Comparison of ENCODE assay signal across 8 cellular contexts in genomic region chr17:42798011-42798382, GRCh38. TPM values are rescaled to one million over a fixed set of nuclear protein-coding genes. Genes with fewer than 3 reads are reported as not detected.
DNase-seq lines count a peak whose midpoint lies in the region; ATAC-seq, FAIRE-seq and TF ChIP-seq lines count a peak whose summit lies in the region.

No MANE protein-coding gene starts in this region.

- no TSS peak for BruUV-seq in HepG2 (replicated peaks; lab: Mats Ljungman, UMichigan)

- TF ChIP-seq EP300 in HepG2 (IDR thresholded peaks at IDR 0.05; ENCODE audit: low read depth in 2 of 2, low read length in 2 of 2) (no peak), HepG2 (CRISPR knock-in tag; IDR thresholded peaks at IDR 0.05; ENCODE audit: borderline replicate concordance) (no peak)

- H3K36me3 Mint-ChIP-seq in activated CD4-positive, alpha-beta T cell treated with anti-CD3 and anti-CD28 coated beads, Interleukin-2, amount 10 ng/mL, durations not matched to agents 24 days and 14 days (ENCODE audit: low read depth) = peaks cover 10% of the 10 kb centered on the region

- H3K27ac ChIP-seq in adrenal gland (peak overlapping the region in 1 of 5 donors; percentile 25), HepG2 (ENCODE audit: extremely low read length, insufficient read depth, low read length) (peak overlapping the region; percentile 88), thymus (ENCODE audit: low read depth) (no peak overlapping the region)

- H3K79me2 ChIP-seq in HepG2 (ENCODE audit: insufficient read depth, low read length) = peaks cover 19% of the 10 kb centered on the region

- no peak for TF ChIP-seq RAD21 in HepG2 (CRISPR knock-in tag; IDR thresholded peaks at IDR 0.05)

- H3K4me1 Mint-ChIP-seq in activated CD4-positive, alpha-beta T cell treated with anti-CD3 and anti-CD28 coated beads, Interleukin-2, amount 10 ng/mL, durations not matched to agents 24 days and 14 days = peaks cover 16% of the 10 kb centered on the region

- no peaks in the 10 kb centered on the region for H4K20me1 ChIP-seq in HepG2 (ENCODE audit: insufficient read depth, low read length)

- H3K4me2 ChIP-seq in HepG2 (ENCODE audit: low read depth, low read length) = peak overlapping the region; percentile 100

- 12 to 22% (median 14%) methylated on average over 10 of the region's 10 CpGs for WGBS in adrenal gland, 4 donors
- WGBS in HepG2 (ENCODE audit: low lambda C conversion rate) = under 1% methylated on average over 10 of the region's 10 CpGs
- 29% methylated on average over 10 of the region's 10 CpGs for WGBS in thymus

- no peak for FAIRE-seq in HepG2 (lab: Jason Lieb, UNC)

- TF ChIP-seq POLR2A in adrenal gland (IDR thresholded peaks at IDR 0.05) = no peak
- TF ChIP-seq POLR2A in HepG2 (IDR thresholded peaks at IDR 0.05; ENCODE audit: insufficient read depth in 1 of 2, low read depth in 2 of 2, low read length in 2 of 2) = no peak

- H3K27me3 ChIP-seq in adrenal gland (no peaks in the 10 kb centered on the region), HepG2 (ENCODE audit: control insufficient read depth in 1 of 2, insufficient read depth in 2 of 2, low read length in 2 of 2) (no peaks in the 10 kb centered on the region; a peak in 2 of 5 replicates), thymus (ENCODE audit: control insufficient read depth, insufficient read depth) (no peaks in the 10 kb centered on the region)

- no peak overlapping the region for H2AFZ ChIP-seq in HepG2 (ENCODE audit: low read length)

- H3K4me1 ChIP-seq in adrenal gland (replicated peaks in 1 of 2) = peaks cover 12 to 14% of the 10 kb centered on the region in 2 donors
- peaks cover 51% of the 10 kb centered on the region for H3K4me1 ChIP-seq in HepG2 (ENCODE audit: insufficient read depth, low read length)
- H3K4me1 ChIP-seq in thymus (ENCODE audit: control insufficient read depth, insufficient read depth, low read length) = peaks cover 10% of the 10 kb centered on the region

- no peaks in the 10 kb centered on the region for H3K9me3 ChIP-seq in adrenal gland (replicated peaks in 1 of 3)
- H3K9me3 ChIP-seq in HepG2 (ENCODE audit: low read length) = no peaks in the 10 kb centered on the region
- no peaks in the 10 kb centered on the region for H3K9me3 ChIP-seq in thymus (ENCODE audit: control insufficient read depth)

- CTCF ChIA-PET in HepG2 (lab: Yijun Ruan, JAX; ENCODE audit: low intra/inter-chr PET ratio, low total read pairs) = no interaction called here

- in situ Hi-C loops in HepG2 (cut with HindIII; ENCODE audit: extremely low pct_ligation_motif_present, low pct_unique_long_range_greater_than_20kb) = no loop called here

- peak overlapping the region; percentile 64 to 84 (median 70) for H3K4me3 ChIP-seq in adrenal gland
- H3K4me3 ChIP-seq in HepG2 (replicated peaks in 1 of 3; ENCODE audit: insufficient read depth in 1 of 3, low read depth in 2 of 3, low read length in 3 of 3) = peak overlapping the region; percentile 88 to 94 (median 94)
- H3K4me3 ChIP-seq in thymus (ENCODE audit: low read length) = peak overlapping the region; percentile 95

- H3K9me3 Mint-ChIP-seq in activated CD4-positive, alpha-beta T cell treated with anti-CD3 and anti-CD28 coated beads, Interleukin-2, amount 10 ng/mL, durations not matched to agents 24 days and 14 days = peaks cover 3% of the 10 kb centered on the region

- DNase-seq in activated CD4-positive, alpha-beta T cell treated with anti-CD3 and anti-CD28 coated beads, Interleukin-2, amount 10 ng/mL, durations not matched to agents 24 days and 14 days = no peak
- no peak for DNase-seq in activated CD4-positive, alpha-beta T cell treated with anti-CD3 and anti-CD28 coated beads for 1 hour
- DNase-seq in adrenal gland (no peak), HepG2 (ENCODE audit: low spot score) (no peak), sciatic nerve (ENCODE audit: low spot score) (no peak), putamen (ENCODE audit: low spot score) (no peak)

- POLR2A ChIA-PET in HepG2 (lab: Yijun Ruan, JAX) = interaction anchor here (0.6 to 12.5 kb wide), 40 partner anchors 9 to 518 kb away, joined by 3 to 278 read pairs (median 4); partner anchors contain the start of genes BECN1, EZH1, PLEKHH3 and PSMC3IP

- H3K4me3 Mint-ChIP-seq in activated CD4-positive, alpha-beta T cell treated with anti-CD3 and anti-CD28 coated beads, Interleukin-2, amount 10 ng/mL, durations not matched to agents 24 days and 14 days = peak overlapping the region; percentile 95

- H3K36me3 ChIP-seq in adrenal gland (replicated peaks in 1 of 2) (no peaks in the 10 kb centered on the region), HepG2 (replicated peaks in 1 of 2; ENCODE audit: control insufficient read depth in 1 of 2, insufficient read depth in 2 of 2, low read length in 2 of 2) (peaks cover 0 to 2% of the 10 kb centered on the region in 2 experiments; a peak in 3 of 5 replicates), thymus (ENCODE audit: control insufficient read depth, insufficient read depth) (peaks cover 4% of the 10 kb centered on the region)

- H3K9ac ChIP-seq in HepG2 (ENCODE audit: insufficient read depth, low read depth, low read length) = peak overlapping the region; percentile 94

- peaks cover 12% of the 10 kb centered on the region for H3K27me3 Mint-ChIP-seq in activated CD4-positive, alpha-beta T cell treated with anti-CD3 and anti-CD28 coated beads, Interleukin-2, amount 10 ng/mL, durations not matched to agents 24 days and 14 days

- ATAC-seq in HepG2 = peak; percentile 2; the same call in 2 of the 3 replicates
- ATAC-seq in sciatic nerve = no peak
- no peak for ATAC-seq in GM18870 (IDR thresholded peaks at IDR 0.05; ENCODE audit: unreplicated experiment)

- intact Hi-C loops in activated CD4-positive, alpha-beta T cell treated with anti-CD3 and anti-CD28 coated beads, Interleukin-2, amount 10 ng/mL, durations not matched to agents 24 days and 14 days (cut with micrococcal nuclease) = loop anchor here (1.0 kb wide), 1 partner anchor 26 kb away; the partner anchor contains the start of gene BECN1
- intact Hi-C loops in adrenal gland (cut with DNase I) = no loop called here
- intact Hi-C loops in HepG2 (cut with micrococcal nuclease; ENCODE audit: unreplicated experiment) = loop anchor here (2.0 kb wide), 1 partner anchor 27 kb away; the partner anchor contains the start of gene BECN1
- intact Hi-C loops in sciatic nerve (cut with DNase I) = loop anchor here (10.0 kb wide), 1 partner anchor 583 kb away; no protein-coding TSS in a partner anchor

- peak overlapping the region; percentile 73 for H3K27ac Mint-ChIP-seq in activated CD4-positive, alpha-beta T cell treated with anti-CD3 and anti-CD28 coated beads, Interleukin-2, amount 10 ng/mL, durations not matched to agents 24 days and 14 days

- TF ChIP-seq CTCF in adrenal gland (IDR thresholded peaks at IDR 0.05) = no peak
- no peak for TF ChIP-seq CTCF in HepG2 (CRISPR knock-in tag; IDR thresholded peaks at IDR 0.05)

RNA-seq across cellular contexts. Expression of gene COA3, which starts 0.5 kb away (rescaled TPM):
- total RNA-seq in activated CD4-positive, alpha-beta T cell treated with anti-CD3 and anti-CD28 coated beads, Interleukin-2, amount 10 ng/mL, durations not matched to agents 24 days and 14 days = 50.4 and 50.7 TPM in 2 replicates
- 100 to 1,000 TPM in 2 of 8 donors, 10 to 100 TPM in 6; 65.3 to 126 (median 83.4) TPM for total RNA-seq in adrenal gland
- polyA plus RNA-seq in adrenal gland = 10 to 100 TPM; 55.6 to 98.2 (median 91.1) TPM
- 202 and 250 TPM in 2 replicates for total RNA-seq in HepG2 (2016; rRNA removed; fragmentation: Illumina TruSeq; extraction: Trizol)
- total RNA-seq in HepG2 (2016; cell fraction: cytosol; rRNA removed; fragmentation: Illumina TruSeq; extraction: Trizol; ENCODE audit: low read depth) = 66.3 and 72.6 TPM in 2 replicates
- total RNA-seq in HepG2 (2016; cell fraction: insoluble cytoplasmic fraction; rRNA removed; fragmentation: Illumina TruSeq; extraction: Trizol) = 201 and 243 TPM in 2 replicates
- 116 TPM in 2 replicates for total RNA-seq in HepG2 (2016; cell fraction: membrane; rRNA removed; fragmentation: Illumina TruSeq; extraction: Trizol)
- 61.0 and 71.2 TPM in 2 replicates for total RNA-seq in HepG2 (2016; cell fraction: nucleus; rRNA removed; fragmentation: Illumina TruSeq; extraction: Trizol)
- 130 and 133 TPM in 2 replicates for polyA plus RNA-seq in HepG2 (2011; rRNA removed)
- polyA plus RNA-seq in HepG2 (2011; cell fraction: cytosol; rRNA removed) = 169 and 174 TPM in 2 replicates
- 33.2 and 38.8 TPM in 2 replicates for polyA plus RNA-seq in HepG2 (2011; cell fraction: nucleus; rRNA removed)
- polyA plus RNA-seq in HepG2 (2012) = 92.9 and 124 TPM in 2 replicates
- 63.6 and 67.4 TPM in 2 replicates for polyA plus RNA-seq in HepG2 (2016; cell fraction: cytosol; fragmentation: Illumina TruSeq; extraction: Trizol; ENCODE audit: low read depth)
- 218 and 224 TPM in 2 replicates for polyA plus RNA-seq in HepG2 (2016; cell fraction: insoluble cytoplasmic fraction; fragmentation: Illumina TruSeq; extraction: Trizol; ENCODE audit: low read depth)
- 91.3 and 92.2 TPM in 2 replicates for polyA plus RNA-seq in HepG2 (2016; cell fraction: membrane; fragmentation: Illumina TruSeq; extraction: Trizol; ENCODE audit: low read depth)
- 97.0 and 100 TPM in 2 replicates for polyA plus RNA-seq in HepG2 (2016; cell fraction: nucleus; fragmentation: Illumina TruSeq; extraction: Trizol; ENCODE audit: insufficient read depth, low read depth)
- 55.4 and 74.2 TPM in 2 replicates for polyA minus RNA-seq in HepG2 (2011; rRNA and poly(A)+ RNA removed; ENCODE audit: low replicate concordance)
- polyA minus RNA-seq in HepG2 (2011; cell fraction: cytosol; rRNA and poly(A)+ RNA removed) = 26.7 and 29.5 TPM in 2 replicates
- 21.8 and 26.5 TPM in 2 replicates for polyA minus RNA-seq in HepG2 (2011; cell fraction: nucleus; rRNA and poly(A)+ RNA removed)
- polyA plus RNA-seq in thymus = 95.5 TPM
- 36.1 TPM for total RNA-seq in sciatic nerve

RNA-seq across cellular contexts. Expression of gene CNTD1, which starts 0.7 kb away (rescaled TPM):
- not detected in 2 replicates for total RNA-seq in activated CD4-positive, alpha-beta T cell treated with anti-CD3 and anti-CD28 coated beads, Interleukin-2, amount 10 ng/mL, durations not matched to agents 24 days and 14 days
- total RNA-seq in adrenal gland (1 to 10 TPM in 2 of 8 donors, under 1 TPM in 1, not detected in 5; 0.69 to 8.2 (median 1.2) TPM), HepG2 (2016; rRNA removed; fragmentation: Illumina TruSeq; extraction: Trizol) (0.11 TPM in 1 of 2 replicates, not detected in the other), sciatic nerve (1.1 TPM)
- polyA plus RNA-seq in adrenal gland (under 1 TPM; 0.24 to 0.32 (median 0.27) TPM), HepG2 (2011; rRNA removed) (0.15 and 0.34 TPM in 2 replicates), thymus (0.32 TPM)
- total RNA-seq in HepG2 (2016; cell fraction: cytosol; rRNA removed; fragmentation: Illumina TruSeq; extraction: Trizol; ENCODE audit: low read depth) = not detected in 2 replicates
- 0.26 and 0.45 TPM in 2 replicates for total RNA-seq in HepG2 (2016; cell fraction: insoluble cytoplasmic fraction; rRNA removed; fragmentation: Illumina TruSeq; extraction: Trizol)
- total RNA-seq in HepG2 (2016; cell fraction: membrane; rRNA removed; fragmentation: Illumina TruSeq; extraction: Trizol) = not detected in 2 replicates
- total RNA-seq in HepG2 (2016; cell fraction: nucleus; rRNA removed; fragmentation: Illumina TruSeq; extraction: Trizol) = 0.25 TPM in 1 of 2 replicates, not detected in the other
- 0.16 and 0.17 TPM in 2 replicates for polyA plus RNA-seq in HepG2 (2011; cell fraction: cytosol; rRNA removed)
- polyA plus RNA-seq in HepG2 (2011; cell fraction: nucleus; rRNA removed) = 0.17 TPM in 1 of 2 replicates, not detected in the other
- polyA plus RNA-seq in HepG2 (2012) = 1.8 TPM in 2 replicates
- 0.11 TPM in 1 of 2 replicates, not detected in the other for polyA plus RNA-seq in HepG2 (2016; cell fraction: cytosol; fragmentation: Illumina TruSeq; extraction: Trizol; ENCODE audit: low read depth)
- 0.11 and 0.36 TPM in 2 replicates for polyA plus RNA-seq in HepG2 (2016; cell fraction: insoluble cytoplasmic fraction; fragmentation: Illumina TruSeq; extraction: Trizol; ENCODE audit: low read depth)
- polyA plus RNA-seq in HepG2 (2016; cell fraction: membrane; fragmentation: Illumina TruSeq; extraction: Trizol; ENCODE audit: low read depth) = 0.15 and 0.41 TPM in 2 replicates
- 0.77 TPM in 1 of 2 replicates, not detected in the other for polyA plus RNA-seq in HepG2 (2016; cell fraction: nucleus; fragmentation: Illumina TruSeq; extraction: Trizol; ENCODE audit: insufficient read depth, low read depth)
- polyA minus RNA-seq in HepG2 (2011; rRNA and poly(A)+ RNA removed; ENCODE audit: low replicate concordance) = not detected in 2 replicates
- polyA minus RNA-seq in HepG2 (2011; cell fraction: cytosol; rRNA and poly(A)+ RNA removed) = not detected in 2 replicates
- 0.25 TPM in 1 of 2 replicates, not detected in the other for polyA minus RNA-seq in HepG2 (2011; cell fraction: nucleus; rRNA and poly(A)+ RNA removed)

RNA-seq across cellular contexts. Expression of gene WNK4, which starts 17.6 kb away (rescaled TPM):
- 0.12 TPM in 2 replicates for total RNA-seq in activated CD4-positive, alpha-beta T cell treated with anti-CD3 and anti-CD28 coated beads, Interleukin-2, amount 10 ng/mL, durations not matched to agents 24 days and 14 days
- total RNA-seq in adrenal gland (under 1 TPM in 3 of 8 donors, not detected in 5; 0.18 to 0.46 (median 0.38) TPM), HepG2 (2016; rRNA removed; fragmentation: Illumina TruSeq; extraction: Trizol) (1.5 and 2.7 TPM in 2 replicates), sciatic nerve (1.4 TPM)
- polyA plus RNA-seq in adrenal gland (under 1 TPM; 0.05 to 0.08 (median 0.07) TPM), HepG2 (2011; rRNA removed) (13.7 and 16.9 TPM in 2 replicates), thymus (0.11 TPM)
- 1.2 and 1.7 TPM in 2 replicates for total RNA-seq in HepG2 (2016; cell fraction: cytosol; rRNA removed; fragmentation: Illumina TruSeq; extraction: Trizol; ENCODE audit: low read depth)
- total RNA-seq in HepG2 (2016; cell fraction: insoluble cytoplasmic fraction; rRNA removed; fragmentation: Illumina TruSeq; extraction: Trizol) = 2.2 and 2.8 TPM in 2 replicates
- total RNA-seq in HepG2 (2016; cell fraction: membrane; rRNA removed; fragmentation: Illumina TruSeq; extraction: Trizol) = 1.2 and 1.5 TPM in 2 replicates
- 4.5 and 5.1 TPM in 2 replicates for total RNA-seq in HepG2 (2016; cell fraction: nucleus; rRNA removed; fragmentation: Illumina TruSeq; extraction: Trizol)
- polyA plus RNA-seq in HepG2 (2011; cell fraction: cytosol; rRNA removed) = 5.6 and 5.8 TPM in 2 replicates
- 85.9 and 88.5 TPM in 2 replicates for polyA plus RNA-seq in HepG2 (2011; cell fraction: nucleus; rRNA removed)
- polyA plus RNA-seq in HepG2 (2012) = 23.9 and 27.1 TPM in 2 replicates
- polyA plus RNA-seq in HepG2 (2016; cell fraction: cytosol; fragmentation: Illumina TruSeq; extraction: Trizol; ENCODE audit: low read depth) = 0.60 and 0.64 TPM in 2 replicates
- 2.4 and 3.7 TPM in 2 replicates for polyA plus RNA-seq in HepG2 (2016; cell fraction: insoluble cytoplasmic fraction; fragmentation: Illumina TruSeq; extraction: Trizol; ENCODE audit: low read depth)
- polyA plus RNA-seq in HepG2 (2016; cell fraction: membrane; fragmentation: Illumina TruSeq; extraction: Trizol; ENCODE audit: low read depth) = 1.2 and 1.4 TPM in 2 replicates
- 20.6 and 21.3 TPM in 2 replicates for polyA plus RNA-seq in HepG2 (2016; cell fraction: nucleus; fragmentation: Illumina TruSeq; extraction: Trizol; ENCODE audit: insufficient read depth, low read depth)
- 2.8 and 17.8 TPM in 2 replicates for polyA minus RNA-seq in HepG2 (2011; rRNA and poly(A)+ RNA removed; ENCODE audit: low replicate concordance)
- polyA minus RNA-seq in HepG2 (2011; cell fraction: cytosol; rRNA and poly(A)+ RNA removed) = 7.4 and 8.9 TPM in 2 replicates
- 29.6 and 31.7 TPM in 2 replicates for polyA minus RNA-seq in HepG2 (2011; cell fraction: nucleus; rRNA and poly(A)+ RNA removed)

RNA-seq across cellular contexts. Expression of gene VPS25, which starts 24.7 kb away (rescaled TPM):
- total RNA-seq in activated CD4-positive, alpha-beta T cell treated with anti-CD3 and anti-CD28 coated beads, Interleukin-2, amount 10 ng/mL, durations not matched to agents 24 days and 14 days = 89.5 and 93.7 TPM in 2 replicates
- total RNA-seq in adrenal gland (10 to 100 TPM; 43.2 to 68.9 (median 51.6) TPM), HepG2 (2016; rRNA removed; fragmentation: Illumina TruSeq; extraction: Trizol) (148 and 161 TPM in 2 replicates), sciatic nerve (24.8 TPM)
- polyA plus RNA-seq in adrenal gland (10 to 100 TPM; 25.7 to 63.4 (median 37.0) TPM), HepG2 (2011; rRNA removed) (249 and 270 TPM in 2 replicates), thymus (58.3 TPM)
- 37.2 and 42.3 TPM in 2 replicates for total RNA-seq in HepG2 (2016; cell fraction: cytosol; rRNA removed; fragmentation: Illumina TruSeq; extraction: Trizol; ENCODE audit: low read depth)
- total RNA-seq in HepG2 (2016; cell fraction: insoluble cytoplasmic fraction; rRNA removed; fragmentation: Illumina TruSeq; extraction: Trizol) = 159 and 160 TPM in 2 replicates
- total RNA-seq in HepG2 (2016; cell fraction: membrane; rRNA removed; fragmentation: Illumina TruSeq; extraction: Trizol) = 51.4 and 51.5 TPM in 2 replicates
- total RNA-seq in HepG2 (2016; cell fraction: nucleus; rRNA removed; fragmentation: Illumina TruSeq; extraction: Trizol) = 115 and 126 TPM in 2 replicates
- polyA plus RNA-seq in HepG2 (2011; cell fraction: cytosol; rRNA removed) = 251 and 262 TPM in 2 replicates
- polyA plus RNA-seq in HepG2 (2011; cell fraction: nucleus; rRNA removed) = 162 and 166 TPM in 2 replicates
- 100 and 110 TPM in 2 replicates for polyA plus RNA-seq in HepG2 (2012)
- 35.3 and 36.1 TPM in 2 replicates for polyA plus RNA-seq in HepG2 (2016; cell fraction: cytosol; fragmentation: Illumina TruSeq; extraction: Trizol; ENCODE audit: low read depth)
- polyA plus RNA-seq in HepG2 (2016; cell fraction: insoluble cytoplasmic fraction; fragmentation: Illumina TruSeq; extraction: Trizol; ENCODE audit: low read depth) = 177 and 189 TPM in 2 replicates
- polyA plus RNA-seq in HepG2 (2016; cell fraction: membrane; fragmentation: Illumina TruSeq; extraction: Trizol; ENCODE audit: low read depth) = 44.1 and 49.3 TPM in 2 replicates
- 203 and 214 TPM in 2 replicates for polyA plus RNA-seq in HepG2 (2016; cell fraction: nucleus; fragmentation: Illumina TruSeq; extraction: Trizol; ENCODE audit: insufficient read depth, low read depth)
- polyA minus RNA-seq in HepG2 (2011; rRNA and poly(A)+ RNA removed; ENCODE audit: low replicate concordance) = 122 and 224 TPM in 2 replicates
- polyA minus RNA-seq in HepG2 (2011; cell fraction: cytosol; rRNA and poly(A)+ RNA removed) = 39.7 and 45.6 TPM in 2 replicates
- 87.8 and 92.0 TPM in 2 replicates for polyA minus RNA-seq in HepG2 (2011; cell fraction: nucleus; rRNA and poly(A)+ RNA removed)

RNA-seq across cellular contexts. Expression of gene BECN1, which starts 26.1 kb away (rescaled TPM):
- 94.1 and 106 TPM in 2 replicates for total RNA-seq in activated CD4-positive, alpha-beta T cell treated with anti-CD3 and anti-CD28 coated beads, Interleukin-2, amount 10 ng/mL, durations not matched to agents 24 days and 14 days
- 100 to 1,000 TPM in 5 of 8 donors, 10 to 100 TPM in 3; 70.1 to 235 (median 105) TPM for total RNA-seq in adrenal gland
- 10 to 100 TPM; 27.0 to 76.6 (median 33.1) TPM for polyA plus RNA-seq in adrenal gland
- total RNA-seq in HepG2 (2016; rRNA removed; fragmentation: Illumina TruSeq; extraction: Trizol) = 97.2 and 109 TPM in 2 replicates
- 55.5 and 62.2 TPM in 2 replicates for total RNA-seq in HepG2 (2016; cell fraction: cytosol; rRNA removed; fragmentation: Illumina TruSeq; extraction: Trizol; ENCODE audit: low read depth)
- 93.4 and 107 TPM in 2 replicates for total RNA-seq in HepG2 (2016; cell fraction: insoluble cytoplasmic fraction; rRNA removed; fragmentation: Illumina TruSeq; extraction: Trizol)
- total RNA-seq in HepG2 (2016; cell fraction: membrane; rRNA removed; fragmentation: Illumina TruSeq; extraction: Trizol) = 110 and 130 TPM in 2 replicates
- 64.5 and 67.5 TPM in 2 replicates for total RNA-seq in HepG2 (2016; cell fraction: nucleus; rRNA removed; fragmentation: Illumina TruSeq; extraction: Trizol)
- polyA plus RNA-seq in HepG2 (2011; rRNA removed) = 77.1 and 82.1 TPM in 2 replicates
- 56.9 and 59.6 TPM in 2 replicates for polyA plus RNA-seq in HepG2 (2011; cell fraction: cytosol; rRNA removed)
- 82.7 and 86.2 TPM in 2 replicates for polyA plus RNA-seq in HepG2 (2011; cell fraction: nucleus; rRNA removed)
- polyA plus RNA-seq in HepG2 (2012) = 71.0 and 75.9 TPM in 2 replicates
- polyA plus RNA-seq in HepG2 (2016; cell fraction: cytosol; fragmentation: Illumina TruSeq; extraction: Trizol; ENCODE audit: low read depth) = 51.4 and 75.4 TPM in 2 replicates
- 112 and 124 TPM in 2 replicates for polyA plus RNA-seq in HepG2 (2016; cell fraction: insoluble cytoplasmic fraction; fragmentation: Illumina TruSeq; extraction: Trizol; ENCODE audit: low read depth)
- 93.2 and 107 TPM in 2 replicates for polyA plus RNA-seq in HepG2 (2016; cell fraction: membrane; fragmentation: Illumina TruSeq; extraction: Trizol; ENCODE audit: low read depth)
- 109 and 113 TPM in 2 replicates for polyA plus RNA-seq in HepG2 (2016; cell fraction: nucleus; fragmentation: Illumina TruSeq; extraction: Trizol; ENCODE audit: insufficient read depth, low read depth)
- 64.5 and 76.4 TPM in 2 replicates for polyA minus RNA-seq in HepG2 (2011; rRNA and poly(A)+ RNA removed; ENCODE audit: low replicate concordance)
- 28.1 and 41.1 TPM in 2 replicates for polyA minus RNA-seq in HepG2 (2011; cell fraction: cytosol; rRNA and poly(A)+ RNA removed)
- polyA minus RNA-seq in HepG2 (2011; cell fraction: nucleus; rRNA and poly(A)+ RNA removed) = 93.6 and 112 TPM in 2 replicates
- polyA plus RNA-seq in thymus = 79.5 TPM
- 80.9 TPM for total RNA-seq in sciatic nerve

Comparison
In these comparisons a context has a peak if more than half of its experiments do, and no peak if none do; other contexts are left out.
1. intact Hi-C loops: an anchor here in activated CD4-positive, alpha-beta T cell treated with anti-CD3 and anti-CD28 coated beads, Interleukin-2, amount 10 ng/mL, durations not matched to agents 24 days and 14 days (1.0 kb wide), HepG2 (2.0 kb wide) and sciatic nerve (10.0 kb wide); none called in adrenal gland.